In the genomic region with DNA sequence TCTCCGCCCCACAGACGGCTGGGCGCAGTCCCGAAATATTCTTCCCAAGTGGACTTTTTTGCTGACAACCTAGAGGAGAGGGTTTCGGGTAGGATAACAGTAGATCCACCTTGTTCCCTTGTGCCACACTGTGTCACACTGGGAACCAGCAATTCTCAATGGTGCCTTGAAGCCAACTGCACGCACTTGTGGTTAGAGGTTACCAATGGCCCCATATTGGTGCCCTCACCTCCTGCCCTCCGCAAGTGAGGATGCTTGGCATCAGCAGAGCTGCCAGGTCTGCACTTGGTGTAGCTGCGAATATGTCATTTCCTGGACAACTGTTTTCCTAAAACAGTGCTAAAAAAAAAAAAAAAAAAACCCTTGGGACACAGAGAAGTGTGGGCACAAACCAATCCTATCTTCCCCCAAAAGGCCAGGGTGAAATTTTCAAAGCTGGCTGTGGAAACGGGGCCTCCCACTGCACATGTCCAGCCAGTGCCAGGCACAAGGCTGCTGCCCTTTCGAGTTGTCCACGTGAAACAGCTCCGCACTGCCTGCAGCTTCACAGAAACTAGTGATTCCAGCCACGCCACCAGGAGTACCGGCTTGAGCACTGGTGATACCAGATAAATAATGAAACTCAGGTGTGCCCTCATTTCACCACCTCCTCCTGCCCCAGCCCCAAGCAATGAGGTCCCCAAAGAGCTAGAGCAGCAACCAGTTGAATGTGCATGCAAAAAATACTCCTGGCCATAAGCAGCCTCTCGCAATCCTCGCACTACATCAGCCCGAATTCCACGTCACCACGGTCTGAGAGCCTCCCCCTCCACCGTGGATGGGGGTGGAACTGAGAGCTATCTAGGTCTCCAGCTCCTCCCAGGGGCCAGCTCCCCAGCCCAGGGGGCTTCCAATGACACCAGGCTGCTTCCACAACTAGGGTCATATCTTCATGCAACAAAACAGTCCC, we compare ENCODE assay signal across 8 cellular contexts. TPM values are rescaled to one million over a fixed set of nuclear protein-coding genes. Genes with fewer than 3 reads are reported as not detected.
DNase-seq lines count a peak whose midpoint lies in the region; ATAC-seq, FAIRE-seq and TF ChIP-seq lines count a peak whose summit lies in the region.

No MANE protein-coding gene starts in this region.

- H3K9me3 Mint-ChIP-seq in activated CD4-positive, alpha-beta T cell treated with anti-CD3 and anti-CD28 coated beads, Interleukin-2, amount 10 ng/mL, durations not matched to agents 24 days and 14 days: no peaks in the 10 kb centered on the region

- 50 to 60% methylated on average over 20 of the region's 20 CpGs for WGBS in sigmoid colon, 2 donors

- H3K4me3 Mint-ChIP-seq in activated CD4-positive, alpha-beta T cell treated with anti-CD3 and anti-CD28 coated beads, Interleukin-2, amount 10 ng/mL, durations not matched to agents 24 days and 14 days: peak overlapping the region; percentile 83

- intact Hi-C loops in activated CD4-positive, alpha-beta T cell treated with anti-CD3 and anti-CD28 coated beads, Interleukin-2, amount 10 ng/mL, durations not matched to agents 24 days and 14 days (cut with micrococcal nuclease): loop anchor here (5.0 to 10.0 kb wide), 3 partner anchors 64 to 1391 kb away; a partner anchor contains a TSS
- intact Hi-C loops in endothelial cell of umbilical vein (cut with micrococcal nuclease): loop anchor here (1.0 to 10.0 kb wide), 2 partner anchors 82 to 348 kb away; no protein-coding TSS in a partner anchor
- intact Hi-C loops in sigmoid colon (cut with DNase I): loop anchor here (5.0 to 10.0 kb wide), 4 partner anchors 46 to 448 kb away; no protein-coding TSS in a partner anchor

- POLR2A ChIA-PET in HEK293 (lab: Yijun Ruan, JAX): interaction anchor here (0.7 to 1.1 kb wide), 3 partner anchors 17 to 167 kb away, joined by 3 to 5 read pairs (median 4); a partner anchor contains a TSS
- POLR2A ChIA-PET in endothelial cell of umbilical vein (lab: Charles Lee): interaction anchor here (0.7 kb wide), 1 partner anchor 79 kb away, joined by 6 read pairs; no protein-coding TSS in a partner anchor

- peak overlapping the region; percentile 98 for H3K27ac Mint-ChIP-seq in activated CD4-positive, alpha-beta T cell treated with anti-CD3 and anti-CD28 coated beads, Interleukin-2, amount 10 ng/mL, durations not matched to agents 24 days and 14 days

- H3K4me1 ChIP-seq in HEK293 (ENCODE audit: control insufficient read depth, insufficient read depth, low read length) (no peaks in the 10 kb centered on the region; the same call in 1 of the 2 replicates), endothelial cell of umbilical vein (ENCODE audit: control insufficient read depth, extremely low read depth, insufficient read depth, low read length) (peaks cover 23% of the 10 kb centered on the region), sigmoid colon (peaks cover 0 to 73% (median 68%) of the 10 kb centered on the region in 4 donors)

- no peaks in the 10 kb centered on the region for H3K27me3 Mint-ChIP-seq in activated CD4-positive, alpha-beta T cell treated with anti-CD3 and anti-CD28 coated beads, Interleukin-2, amount 10 ng/mL, durations not matched to agents 24 days and 14 days

- peaks cover 66% of the 10 kb centered on the region for H3K4me1 Mint-ChIP-seq in activated CD4-positive, alpha-beta T cell treated with anti-CD3 and anti-CD28 coated beads, Interleukin-2, amount 10 ng/mL, durations not matched to agents 24 days and 14 days

- H3K9ac ChIP-seq in endothelial cell of umbilical vein (replicated peaks; ENCODE audit: extremely low read depth, insufficient read depth, low read length): no peak overlapping the region

- no peak for TF ChIP-seq EP300 in sigmoid colon (IDR thresholded peaks at IDR 0.05)

- H3K27me3 ChIP-seq in endothelial cell of umbilical vein (ENCODE audit: control insufficient read depth in 2 of 2, insufficient read depth in 2 of 2, low read length in 2 of 2): no peaks in the 10 kb centered on the region
- no peaks in the 10 kb centered on the region for H3K27me3 ChIP-seq in sigmoid colon

- CTCF ChIA-PET in HEK293 (lab: Yijun Ruan, JAX): interaction anchor here (0.6 to 4.0 kb wide), 15 partner anchors 11 to 457 kb away, joined by 3 to 29 read pairs (median 4); no protein-coding TSS in a partner anchor
- CTCF ChIA-PET in endothelial cell of umbilical vein (lab: Charles Lee): interaction anchor here (0.6 to 3.3 kb wide), 16 partner anchors 9 to 219 kb away, joined by 3 to 33 read pairs (median 4); a partner anchor contains a TSS

- H4K20me1 ChIP-seq in endothelial cell of umbilical vein (replicated peaks; ENCODE audit: control insufficient read depth, extremely low read depth, insufficient read depth, low read length): no peaks in the 10 kb centered on the region

- TF ChIP-seq CTCF in HEK293 (tag by site-specific recombination; IDR thresholded peaks at IDR 0.05) (no peak), endothelial cell of umbilical vein (IDR thresholded peaks at IDR 0.05; ENCODE audit: extremely low read depth in 1 of 2, insufficient read depth in 1 of 2, low read depth in 1 of 2, low read length in 2 of 2) (no peak), sigmoid colon (IDR thresholded peaks at IDR 0.05) (no peak)

- H3K27ac ChIP-seq in HEK293 (ENCODE audit: extremely low read depth, low read depth, low read length) (no peak overlapping the region), endothelial cell of umbilical vein (ENCODE audit: insufficient read depth, low read depth, low read length) (peak overlapping the region; percentile 29), sigmoid colon (peak overlapping the region; percentile 79 to 88 (median 86))

- dilution Hi-C loops in endothelial cell of umbilical vein (cut with MboI; ENCODE audit: extremely low pct_ligation_motif_present, low sequenced_read_pairs): no loop called here

- TF ChIP-seq POLR2A in endothelial cell of umbilical vein (IDR thresholded peaks at IDR 0.05; ENCODE audit: low read depth, low read length) (no peak), sigmoid colon (IDR thresholded peaks at IDR 0.05) (no peak)

- H3K4me3 ChIP-seq in HEK293 (ENCODE audit: low read depth, low read length) (no peak overlapping the region), endothelial cell of umbilical vein (replicated peaks in 1 of 3; ENCODE audit: insufficient read depth in 1 of 3, low read depth in 1 of 3, low read length in 3 of 3) (no peak overlapping the region), sigmoid colon (peak overlapping the region in 3 of 4 donors; percentile 26 to 36 (median 36))

- no TSS peak for BruUV-seq in endothelial cell of umbilical vein (replicated peaks; lab: Mats Ljungman, UMichigan)

- peak overlapping the region; percentile 58 for H3K4me2 ChIP-seq in endothelial cell of umbilical vein (ENCODE audit: insufficient read depth, low read length)

- FAIRE-seq in endothelial cell of umbilical vein (lab: Jason Lieb, UNC): peak; percentile 31

- peaks cover 0 to 25% of the 10 kb centered on the region in 2 experiments; a peak in 1 of 3 replicates for H3K36me3 ChIP-seq in HEK293 (ENCODE audit: control insufficient read depth in 2 of 2, insufficient read depth in 1 of 2, low read length in 2 of 2)
- H3K36me3 ChIP-seq in endothelial cell of umbilical vein (ENCODE audit: control insufficient read depth in 2 of 2, extremely low read depth in 1 of 2, insufficient read depth in 2 of 2, low read length in 2 of 2): peaks cover 0 to 15% of the 10 kb centered on the region in 2 experiments
- peaks cover 4 to 27% (median 20%) of the 10 kb centered on the region in 4 donors for H3K36me3 ChIP-seq in sigmoid colon

- peak; percentile 89 for DNase-seq in activated CD4-positive, alpha-beta T cell treated with anti-CD3 and anti-CD28 coated beads, Interleukin-2, amount 10 ng/mL, durations not matched to agents 24 days and 14 days
- peak; percentile 55 for DNase-seq in endothelial cell of umbilical vein (ENCODE audit: low read depth, low spot score)
- DNase-seq in sigmoid colon: no peak
- no peak for DNase-seq in amniotic stem cell (lab: John Stamatoyannopoulos, UW)

- peaks cover 45% of the 10 kb centered on the region for H3K36me3 Mint-ChIP-seq in activated CD4-positive, alpha-beta T cell treated with anti-CD3 and anti-CD28 coated beads, Interleukin-2, amount 10 ng/mL, durations not matched to agents 24 days and 14 days (ENCODE audit: low read depth)

- no peaks in the 10 kb centered on the region for H3K9me3 ChIP-seq in HEK293 (ENCODE audit: control insufficient read depth, insufficient read depth, low read depth, low read length)
- H3K9me3 ChIP-seq in endothelial cell of umbilical vein (replicated peaks; ENCODE audit: control insufficient read depth, insufficient read depth, low read length): no peaks in the 10 kb centered on the region
- H3K9me3 ChIP-seq in sigmoid colon: no peaks in the 10 kb centered on the region

- no peaks in the 10 kb centered on the region for H3K79me2 ChIP-seq in endothelial cell of umbilical vein (ENCODE audit: control insufficient read depth, insufficient read depth, low read length)

- H3K9me1 ChIP-seq in endothelial cell of umbilical vein (replicated peaks; ENCODE audit: control insufficient read depth, extremely low read depth, insufficient read depth, low read length): no peaks in the 10 kb centered on the region

- ATAC-seq in HG03135 (IDR thresholded peaks at IDR 0.05; ENCODE audit: unreplicated experiment) (no peak), HG03354 (IDR thresholded peaks at IDR 0.05; ENCODE audit: poor library complexity, severe bottlenecking, unreplicated experiment) (no peak), HG03175 (IDR thresholded peaks at IDR 0.05; ENCODE audit: unreplicated experiment) (no peak)

- H2AFZ ChIP-seq in endothelial cell of umbilical vein (ENCODE audit: low read depth, low read length): no peak overlapping the region

RNA-seq across cellular contexts. Expression of a gene that starts 51.2 kb away (rescaled TPM):
- total RNA-seq in activated CD4-positive, alpha-beta T cell treated with anti-CD3 and anti-CD28 coated beads, Interleukin-2, amount 10 ng/mL, durations not matched to agents 24 days and 14 days: 44.3 and 47.2 TPM in 2 replicates
- total RNA-seq in endothelial cell of umbilical vein (13.4 and 17.4 TPM in 2 replicates), sigmoid colon (10 to 100 TPM; 17.5 to 52.1 (median 21.8) TPM)
- polyA plus RNA-seq in endothelial cell of umbilical vein (25.9 and 30.1 TPM in 2 replicates), sigmoid colon (10 to 100 TPM in 1 of 3 donors, 1 to 10 TPM in 2; 7.9 to 26.7 (median 9.6) TPM)
- 8.7 and 14.4 TPM in 2 replicates for polyA plus RNA-seq in endothelial cell of umbilical vein (2011; cell fraction: cytosol; rRNA removed)
- polyA plus RNA-seq in endothelial cell of umbilical vein (2011; cell fraction: nucleus; rRNA removed): 62.5 and 71.0 TPM in 2 replicates
- 9.7 and 15.3 TPM in 2 replicates for polyA plus RNA-seq in endothelial cell of umbilical vein (2012)
- 17.3 and 21.8 TPM in 2 replicates for polyA minus RNA-seq in endothelial cell of umbilical vein
- polyA minus RNA-seq in endothelial cell of umbilical vein (2011; cell fraction: cytosol; rRNA and poly(A)+ RNA removed): 11.5 TPM
- polyA minus RNA-seq in endothelial cell of umbilical vein (2011; cell fraction: nucleus; rRNA and poly(A)+ RNA removed): 9.6 and 16.5 TPM in 2 replicates

RNA-seq across cellular contexts. Expression of a gene that starts 51.4 kb away (rescaled TPM):
- total RNA-seq in activated CD4-positive, alpha-beta T cell treated with anti-CD3 and anti-CD28 coated beads, Interleukin-2, amount 10 ng/mL, durations not matched to agents 24 days and 14 days: 59.9 and 60.9 TPM in 2 replicates
- total RNA-seq in endothelial cell of umbilical vein (34.6 and 34.7 TPM in 2 replicates), sigmoid colon (100 to 1,000 TPM in 1 of 4 donors, 10 to 100 TPM in 3; 55.7 to 172 (median 66.0) TPM)
- polyA plus RNA-seq in endothelial cell of umbilical vein (11.4 and 17.9 TPM in 2 replicates), sigmoid colon (10 to 100 TPM; 63.1 to 84.1 (median 74.9) TPM)
- polyA plus RNA-seq in endothelial cell of umbilical vein (2011; cell fraction: cytosol; rRNA removed): 31.5 and 33.7 TPM in 2 replicates
- 6.7 and 11.3 TPM in 2 replicates for polyA plus RNA-seq in endothelial cell of umbilical vein (2011; cell fraction: nucleus; rRNA removed)
- 48.3 and 61.7 TPM in 2 replicates for polyA plus RNA-seq in endothelial cell of umbilical vein (2012)
- 6.3 and 6.5 TPM in 2 replicates for polyA minus RNA-seq in endothelial cell of umbilical vein
- 20.5 TPM for polyA minus RNA-seq in endothelial cell of umbilical vein (2011; cell fraction: cytosol; rRNA and poly(A)+ RNA removed)
- polyA minus RNA-seq in endothelial cell of umbilical vein (2011; cell fraction: nucleus; rRNA and poly(A)+ RNA removed): 3.9 and 4.8 TPM in 2 replicates

Comparison
In these comparisons a context has a peak if more than half of its experiments do, and no peak if none do; other contexts are left out.
1. H3K4me3 ChIP-seq: peak in sigmoid colon (3 of 4); none in HEK293 (single experiment) and endothelial cell of umbilical vein (0 of 3).
2. DNase-seq: peak in activated CD4-positive, alpha-beta T cell treated with anti-CD3 and anti-CD28 coated beads, Interleukin-2, amount 10 ng/mL, durations not matched to agents 24 days and 14 days (single experiment) and endothelial cell of umbilical vein (single experiment); none in sigmoid colon (single experiment) and amniotic stem cell (single experiment).